Comparison of ENCODE assay signal across 8 cellular contexts in the genomic region with DNA sequence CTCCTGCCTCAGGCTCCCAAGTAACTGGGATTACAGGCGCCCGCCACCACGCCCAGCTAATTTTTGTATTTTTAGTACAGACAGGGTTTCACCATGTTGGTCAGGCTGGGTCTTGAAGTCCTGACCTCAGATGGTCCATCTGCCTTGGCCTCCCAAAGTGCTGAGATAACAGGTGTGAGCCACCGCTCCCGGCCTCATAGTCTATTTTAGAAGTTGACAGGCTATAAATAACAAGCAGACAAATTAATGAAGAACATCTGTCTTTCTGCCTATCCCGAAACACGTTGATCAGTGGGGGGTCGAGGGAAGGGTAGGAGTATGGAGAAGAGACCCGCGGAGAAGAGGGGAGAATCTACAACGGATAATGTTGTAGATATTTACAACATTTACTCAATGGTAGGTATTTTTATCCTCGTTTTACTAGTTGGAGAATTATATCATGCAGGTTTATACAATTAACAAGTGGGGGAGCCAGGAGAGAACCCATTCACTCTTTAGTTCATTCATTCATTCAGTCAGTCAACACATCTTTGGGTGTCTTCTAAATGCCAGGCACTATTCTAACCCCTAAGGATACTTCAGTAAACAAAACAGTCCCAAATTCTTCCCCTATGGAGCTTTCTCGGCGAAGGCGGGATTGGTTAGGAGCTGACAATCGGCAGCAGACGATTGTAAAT. TPM values are rescaled to one million over a fixed set of nuclear protein-coding genes. Genes with fewer than 3 reads are reported as not detected.
DNase-seq lines count a peak whose midpoint lies in the region; ATAC-seq and TF ChIP-seq lines count a peak whose summit lies in the region.

No MANE protein-coding gene starts in this region.

- intact Hi-C loops in activated CD4-positive, alpha-beta T cell treated with anti-CD3 and anti-CD28 coated beads, Interleukin-2, amount 10 ng/mL, durations not matched to agents 24 days and 14 days (cut with micrococcal nuclease): loop anchor here (1.0 kb wide), 2 partner anchors 9 to 96 kb away; no protein-coding TSS in a partner anchor

- no peaks in the 10 kb centered on the region for H3K9me3 Mint-ChIP-seq in activated CD4-positive, alpha-beta T cell treated with anti-CD3 and anti-CD28 coated beads, Interleukin-2, amount 10 ng/mL, durations not matched to agents 24 days and 14 days

- peak overlapping the region; percentile 84 for H3K4me3 Mint-ChIP-seq in activated CD4-positive, alpha-beta T cell treated with anti-CD3 and anti-CD28 coated beads, Interleukin-2, amount 10 ng/mL, durations not matched to agents 24 days and 14 days

- H3K36me3 ChIP-seq in SK-N-MC (ENCODE audit: insufficient read depth, low read length): no peaks in the 10 kb centered on the region
- no peaks in the 10 kb centered on the region for H3K36me3 ChIP-seq in iPS-15b (ENCODE audit: control insufficient read depth, insufficient read depth, low read length)
- no peaks in the 10 kb centered on the region for H3K36me3 ChIP-seq in thoracic aorta

- no peak for ATAC-seq in thoracic aorta (ENCODE audit: insufficient number of reproducible peaks, low FRiP score, low read depth)
- no peak for ATAC-seq in GM19463 (IDR thresholded peaks at IDR 0.05; ENCODE audit: unreplicated experiment)
- ATAC-seq in HG03432 (IDR thresholded peaks at IDR 0.05; ENCODE audit: unreplicated experiment): no peak
- no peak for ATAC-seq in HG02571 (IDR thresholded peaks at IDR 0.05; ENCODE audit: unreplicated experiment)

- peaks cover 37% of the 10 kb centered on the region for H3K4me1 Mint-ChIP-seq in activated CD4-positive, alpha-beta T cell treated with anti-CD3 and anti-CD28 coated beads, Interleukin-2, amount 10 ng/mL, durations not matched to agents 24 days and 14 days

- H3K27ac ChIP-seq in SK-N-MC: no peak overlapping the region
- peak overlapping the region in 1 of 2 donors; percentile 55 for H3K27ac ChIP-seq in thoracic aorta

- no peak for TF ChIP-seq CTCF in thoracic aorta (IDR thresholded peaks at IDR 0.05)

- H3K4me1 ChIP-seq in iPS-15b (ENCODE audit: control insufficient read depth, insufficient read depth, low read length): peaks cover 4% of the 10 kb centered on the region
- H3K4me1 ChIP-seq in thoracic aorta (ENCODE audit: control insufficient read depth in 1 of 2, low read depth in 2 of 2): peaks cover 28 to 36% of the 10 kb centered on the region in 2 donors

- H3K4me3 ChIP-seq in SK-N-MC: peak overlapping the region; percentile 95
- peak overlapping the region; percentile 61 for H3K4me3 ChIP-seq in iPS-15b (ENCODE audit: low read depth, low read length)
- peak overlapping the region; percentile 99 for H3K4me3 ChIP-seq in thoracic aorta

- H3K27me3 ChIP-seq in iPS-15b (ENCODE audit: control insufficient read depth, insufficient read depth, low read length): no peaks in the 10 kb centered on the region
- no peaks in the 10 kb centered on the region for H3K27me3 ChIP-seq in thoracic aorta (replicated peaks; ENCODE audit: insufficient read depth)

- no peaks in the 10 kb centered on the region for H3K9me3 ChIP-seq in SK-N-MC (ENCODE audit: low read depth, low read length)
- no peaks in the 10 kb centered on the region for H3K9me3 ChIP-seq in iPS-15b (ENCODE audit: control insufficient read depth, insufficient read depth, low read length)
- no peaks in the 10 kb centered on the region for H3K9me3 ChIP-seq in thoracic aorta

- DNase-seq in activated CD4-positive, alpha-beta T cell treated with anti-CD3 and anti-CD28 coated beads, Interleukin-2, amount 10 ng/mL, durations not matched to agents 24 days and 14 days: no peak
- DNase-seq in activated CD4-positive, alpha-beta T cell treated with anti-CD3 and anti-CD28 coated beads, Interleukin-2, amount 50 U/mL, for 1 hour: no peak
- no peak for DNase-seq in SK-N-MC (ENCODE audit: low read depth, low spot score)
- DNase-seq in thoracic aorta (ENCODE audit: low spot score): no peak

- peak overlapping the region; percentile 62 for H3K9ac ChIP-seq in SK-N-MC (ENCODE audit: insufficient read length)
- H3K9ac ChIP-seq in iPS-15b (ENCODE audit: low read depth, low read length): no peak overlapping the region

- H3K27me3 Mint-ChIP-seq in activated CD4-positive, alpha-beta T cell treated with anti-CD3 and anti-CD28 coated beads, Interleukin-2, amount 10 ng/mL, durations not matched to agents 24 days and 14 days: peaks cover 2% of the 10 kb centered on the region

- peaks cover 23% of the 10 kb centered on the region for H3K36me3 Mint-ChIP-seq in activated CD4-positive, alpha-beta T cell treated with anti-CD3 and anti-CD28 coated beads, Interleukin-2, amount 10 ng/mL, durations not matched to agents 24 days and 14 days (ENCODE audit: low read depth)

- H3K27ac Mint-ChIP-seq in activated CD4-positive, alpha-beta T cell treated with anti-CD3 and anti-CD28 coated beads, Interleukin-2, amount 10 ng/mL, durations not matched to agents 24 days and 14 days: peak overlapping the region; percentile 73

RNA-seq across cellular contexts. Expression of a gene that starts 0.5 kb away (rescaled TPM):
- 35.2 and 36.7 TPM in 2 replicates for total RNA-seq in activated CD4-positive, alpha-beta T cell treated with anti-CD3 and anti-CD28 coated beads, Interleukin-2, amount 10 ng/mL, durations not matched to agents 24 days and 14 days
- 10 to 100 TPM; 15.2 to 36.1 TPM for total RNA-seq in thoracic aorta

RNA-seq across cellular contexts. Expression of a gene that starts 36.9 kb away (rescaled TPM):
- 21.1 and 24.0 TPM in 2 replicates for total RNA-seq in activated CD4-positive, alpha-beta T cell treated with anti-CD3 and anti-CD28 coated beads, Interleukin-2, amount 10 ng/mL, durations not matched to agents 24 days and 14 days
- total RNA-seq in thoracic aorta: 10 to 100 TPM; 13.0 to 33.6 TPM
